23 cellular contexts compared by ENCODE assay signal in the genomic region with DNA sequence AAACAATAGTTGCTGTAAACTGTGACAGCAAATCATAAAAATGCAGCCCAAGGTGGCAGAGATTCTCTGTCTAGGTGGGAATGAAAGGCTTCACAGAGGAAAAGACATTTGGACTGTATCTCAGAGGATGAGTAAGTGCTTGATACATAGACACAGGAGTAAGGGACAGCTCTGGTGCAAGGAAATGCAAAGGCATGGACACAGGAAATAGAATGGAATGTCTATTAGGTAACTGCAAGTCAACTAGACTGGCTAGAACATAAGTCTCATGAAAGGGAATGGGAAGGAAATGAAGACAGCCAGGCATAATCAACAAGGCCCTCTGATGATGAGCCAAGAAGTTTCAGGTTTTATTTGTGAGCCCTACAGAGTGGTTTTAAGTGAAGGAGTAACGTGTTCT.
DNase-seq lines count a peak whose midpoint lies in the region; ATAC-seq, FAIRE-seq and TF ChIP-seq lines count a peak whose summit lies in the region.
"Had no signal": no experiment of that assay in that cellular context is flagged by ENCODE, and none has a peak within 500 bp of the region (broad histone marks: within the 10 kb centered on the region; RNA-seq: fewer than 3 reads in every experiment).

No MANE protein-coding gene starts in this region.

- H2BK120ac ChIP-seq in IMR-90 (ENCODE audit: low read depth, low read length): peak overlapping the region; percentile 41; the same call in 1 of the 2 replicates

- intact Hi-C loops in IMR-90 (cut with micrococcal nuclease): no loop called here
- intact Hi-C loops in activated naive CD4-positive, alpha-beta T cell treated with anti-CD3 and anti-CD28 coated beads for 36 hours (cut with micrococcal nuclease): no loop called here
- intact Hi-C loops in left cardiac atrium (cut with DNase I): no loop called here

- H3K27me3 Mint-ChIP-seq in activated naive CD4-positive, alpha-beta T cell treated with anti-CD3 and anti-CD28 coated beads for 36 hours (ENCODE audit: low read depth): no peaks in the 10 kb centered on the region
- H3K27me3 Mint-ChIP-seq: activated CD8-positive, alpha-beta memory T cell treated with anti-CD3 and anti-CD28 coated beads, Interleukin-2, amount 10 ng/mL, durations not matched to agents 7 days and 5 days had no signal

- H3K18ac ChIP-seq in IMR-90 (ENCODE audit: low read depth, low read length): no peak overlapping the region

- H4K91ac ChIP-seq in IMR-90 (ENCODE audit: insufficient read depth, low read depth, low read length): no peak overlapping the region

- H4K20me1 ChIP-seq in IMR-90 (ENCODE audit: insufficient read depth, low read length): no peaks in the 10 kb centered on the region

- in situ Hi-C loops in IMR-90 (cut with MboI; ENCODE audit: low sequenced_read_pairs): no loop called here

- no peak overlapping the region for H3K56ac ChIP-seq in IMR-90 (ENCODE audit: extremely low read depth, insufficient read depth, low read length)

- BruUV-seq in IMR-90 (replicated peaks; lab: Mats Ljungman, UMichigan): no TSS peak

- H2BK5ac ChIP-seq in IMR-90 (ENCODE audit: low read depth, low read length, poor library complexity, severe bottlenecking): peak overlapping the region; percentile 29

- peak; percentile 44; the same call in 1 of the 2 replicates for ATAC-seq in IMR-90 (ENCODE audit: low read depth)
- ATAC-seq in left cardiac atrium: no peak
- no peak for ATAC-seq in HG02588 (IDR thresholded peaks at IDR 0.05; ENCODE audit: unreplicated experiment)
- no peak for ATAC-seq in GM19455 (IDR thresholded peaks at IDR 0.05; ENCODE audit: unreplicated experiment)
- ATAC-seq: activated CD8-positive, alpha-beta memory T cell treated with anti-CD3 and anti-CD28 coated beads, Interleukin-2, amount 10 ng/mL, durations not matched to agents 7 days and 5 days; gastroesophageal sphincter; sciatic nerve; upper lobe of right lung had no signal

- H3K9me1 ChIP-seq in IMR-90 (ENCODE audit: insufficient read depth, low read length): 0 out of 2 replicates have a peak, but pooled peaks cover 2% of the 10 kb centered on the region

- DNase-seq in AG09309 (ENCODE audit: low read depth) (peak; percentile 28), IMR-90 (peak; percentile 59), bronchial epithelial cell (ENCODE audit: low read depth) (peak; percentile 8), iris pigment epithelial cell (ENCODE audit: low read depth) (peak; percentile 34), left cardiac atrium (no peak)
- no peak for DNase-seq in activated naive CD4-positive, alpha-beta T cell treated with anti-CD3 and anti-CD28 coated beads for 36 hours
- DNase-seq: activated CD8-positive, alpha-beta memory T cell treated with anti-CD3 and anti-CD28 coated beads, Interleukin-2, amount 10 ng/mL, durations not matched to agents 7 days and 5 days; Kasumi-1; NCI-H526 treated with DMSO at 0.1 percent for 48 hours; nucleus accumbens; OCI-M1; stimulated activated CD4-positive, alpha-beta T cell treated with anti-CD3 and anti-CD28 coated beads, Interleukin-2, amount 100 ng/mL, for 24 hours; stomach; T1000; upper lobe of right lung had no signal

- no peak overlapping the region for H2BK15ac ChIP-seq in IMR-90 (ENCODE audit: low read depth, low read length)

- H2BK20ac ChIP-seq in IMR-90 (ENCODE audit: low read depth, low read length): no peak overlapping the region

- dilution Hi-C loops in IMR-90 (cut with HindIII; ENCODE audit: low sequenced_read_pairs, unreplicated experiment): no loop called here

- no peak for TF ChIP-seq RAD21 in IMR-90 (IDR thresholded peaks at IDR 0.05; ENCODE audit: low read length)

- no peak overlapping the region for H3K27ac Mint-ChIP-seq in activated naive CD4-positive, alpha-beta T cell treated with anti-CD3 and anti-CD28 coated beads for 36 hours
- H3K27ac Mint-ChIP-seq: activated CD8-positive, alpha-beta memory T cell treated with anti-CD3 and anti-CD28 coated beads, Interleukin-2, amount 10 ng/mL, durations not matched to agents 7 days and 5 days; activated T-helper 2 cell treated with anti-CD3 and anti-CD28 coated beads, Interferon-gamma antibody, Interleukin-2, Interleukin-4, amounts not matched to agents 10 μg/mL and 5 μg/mL and 100 μg/mL, durations not matched to agents 14 hours and 24 hours and 36 hours had no signal

- H4K8ac ChIP-seq in IMR-90 (ENCODE audit: low read depth in 2 of 2, low read length in 2 of 2): no peak overlapping the region

- H3K4me3 ChIP-seq in AG09309 (ENCODE audit: control insufficient read depth, low read depth, low read length) (no peak overlapping the region), IMR-90 (ENCODE audit: insufficient read depth, low read depth, low read length) (no peak overlapping the region), bronchial epithelial cell (ENCODE audit: low read depth, low read length) (no peak overlapping the region)
- H3K4me3 ChIP-seq: gastroesophageal sphincter, stomach, upper lobe of right lung had no signal

- peaks cover 7% of the 10 kb centered on the region; the same call in 1 of the 2 replicates for H3K4me1 ChIP-seq in IMR-90 (ENCODE audit: control insufficient read depth, insufficient read depth, low read length)
- H3K4me1 ChIP-seq: gastroesophageal sphincter, stomach, upper lobe of right lung had no signal

- no peak overlapping the region for H3K27ac ChIP-seq in IMR-90 (ENCODE audit: insufficient read depth, low read length)
- H3K27ac ChIP-seq: gastroesophageal sphincter, stomach, upper lobe of right lung had no signal

- H3K4me3 Mint-ChIP-seq in activated naive CD4-positive, alpha-beta T cell treated with anti-CD3 and anti-CD28 coated beads for 36 hours: no peak overlapping the region
- H3K4me3 Mint-ChIP-seq: activated CD8-positive, alpha-beta memory T cell treated with anti-CD3 and anti-CD28 coated beads, Interleukin-2, amount 10 ng/mL, durations not matched to agents 7 days and 5 days had no signal

- peaks cover 2% of the 10 kb centered on the region; the same call in 1 of the 2 replicates for H3K9me3 ChIP-seq in IMR-90 (ENCODE audit: control insufficient read depth, insufficient read depth, low read length)
- H3K9me3 ChIP-seq: stomach, upper lobe of right lung had no signal

- H3K36me3 ChIP-seq in IMR-90 (ENCODE audit: control insufficient read depth, insufficient read depth, low read length) (no peaks in the 10 kb centered on the region), bronchial epithelial cell (ENCODE audit: control insufficient read depth, insufficient read depth, low read length) (no peaks in the 10 kb centered on the region)
- H3K36me3 ChIP-seq: gastroesophageal sphincter, stomach, upper lobe of right lung had no signal

- no peak overlapping the region for H3K9ac ChIP-seq in IMR-90 (ENCODE audit: low read depth, low read length)

- H3K4ac ChIP-seq in IMR-90 (ENCODE audit: low read depth, low read length): no peak overlapping the region

- TF ChIP-seq POLR2A in IMR-90 (IDR thresholded peaks at IDR 0.05; ENCODE audit: low read depth, low read length): no peak

- POLR2A ChIA-PET in IMR-90 (lab: Charles Lee; ENCODE audit: unreplicated experiment): no interaction called here

- H3K9me3 Mint-ChIP-seq in activated naive CD4-positive, alpha-beta T cell treated with anti-CD3 and anti-CD28 coated beads for 36 hours: no peaks in the 10 kb centered on the region
- H3K9me3 Mint-ChIP-seq: activated T-helper 2 cell treated with anti-CD3 and anti-CD28 coated beads, Interferon-gamma antibody, Interleukin-2, Interleukin-4, amounts not matched to agents 10 μg/mL and 5 μg/mL and 100 μg/mL, durations not matched to agents 14 hours and 24 hours and 36 hours had no signal

- no peaks in the 10 kb centered on the region for H3K27me3 ChIP-seq in IMR-90 (ENCODE audit: control insufficient read depth, insufficient read depth, low read length)
- no peaks in the 10 kb centered on the region for H3K27me3 ChIP-seq in bronchial epithelial cell (ENCODE audit: control insufficient read depth, insufficient read depth, low read length)
- H3K27me3 ChIP-seq: gastroesophageal sphincter, stomach, upper lobe of right lung had no signal

- no peaks in the 10 kb centered on the region for H3K36me3 Mint-ChIP-seq in activated naive CD4-positive, alpha-beta T cell treated with anti-CD3 and anti-CD28 coated beads for 36 hours (ENCODE audit: low read depth)
- H3K36me3 Mint-ChIP-seq: activated CD8-positive, alpha-beta memory T cell treated with anti-CD3 and anti-CD28 coated beads, Interleukin-2, amount 10 ng/mL, durations not matched to agents 7 days and 5 days had no signal

- no peak for FAIRE-seq in bronchial epithelial cell (lab: Jason Lieb, UNC)
- FAIRE-seq: G401.6, GM12891, HTR-8/SVneo had no signal

- WGBS in IMR-90 (ENCODE audit: extremely low coverage in 2 of 2, insufficient read length in 1 of 2), 2 experiments: 57% methylated on average over 1 of the region's 1 CpG; no CpG with 5 or more reads in 1 of the 2 experiments

- no peak overlapping the region for H2AK9ac ChIP-seq in IMR-90 (replicated peaks; ENCODE audit: low read depth, low read length, poor library complexity)

- CTCF ChIA-PET in IMR-90 (lab: Yijun Ruan, JAX): no interaction called here
- CTCF ChIA-PET in activated naive CD4-positive, alpha-beta T cell treated with anti-CD3 and anti-CD28 coated beads for 36 hours (lab: Charles Lee): no interaction called here

- no peak overlapping the region for H2AK5ac ChIP-seq in IMR-90 (ENCODE audit: low read depth, low read length)

- no peaks in the 10 kb centered on the region for H3K79me1 ChIP-seq in IMR-90 (ENCODE audit: low read depth in 1 of 2, low read length in 2 of 2)

- H3K14ac ChIP-seq in IMR-90 (replicated peaks; ENCODE audit: low read depth, low read length): no peak overlapping the region

- no peak overlapping the region for H4K5ac ChIP-seq in IMR-90 (ENCODE audit: low read depth, low read length)

- no peaks in the 10 kb centered on the region for H3K4me1 Mint-ChIP-seq in activated naive CD4-positive, alpha-beta T cell treated with anti-CD3 and anti-CD28 coated beads for 36 hours (ENCODE audit: low read depth)
- H3K4me1 Mint-ChIP-seq: activated CD8-positive, alpha-beta memory T cell treated with anti-CD3 and anti-CD28 coated beads, Interleukin-2, amount 10 ng/mL, durations not matched to agents 7 days and 5 days had no signal

- TF ChIP-seq CTCF in AG09309 (IDR thresholded peaks at IDR 0.05; ENCODE audit: control insufficient read depth, insufficient read depth, low read depth, low read length, missing control alignments) (no peak), IMR-90 (conservative IDR thresholded peaks at IDR 0.05; ENCODE audit: low read depth, low read length) (no peak), bronchial epithelial cell (IDR thresholded peaks at IDR 0.05; ENCODE audit: insufficient read depth, low read length, severe bottlenecking) (no peak)

- no peak overlapping the region for H2AFZ ChIP-seq in IMR-90 (replicated peaks; ENCODE audit: low read length, poor library complexity)

- no peak overlapping the region; the same call in 1 of the 2 replicates for H3K4me2 ChIP-seq in IMR-90 (ENCODE audit: low read depth, low read length)

- no peak overlapping the region for H3K23ac ChIP-seq in IMR-90 (ENCODE audit: low read depth, low read length)

TF ChIP-seq in IMR-90, 13 proteins besides CTCF, POLR2A, EP300 and RAD21 (continues in another document):
- no peak for TF ChIP-seq MAFK (IDR thresholded peaks at IDR 0.05; ENCODE audit: low read depth, low read length)

Comparison
In these comparisons a context has a peak if more than half of its experiments do, and no peak if none do; other contexts are left out.
1. DNase-seq: peak in AG09309 (single experiment), IMR-90 (single experiment), bronchial epithelial cell (single experiment) and iris pigment epithelial cell (single experiment); none in activated naive CD4-positive, alpha-beta T cell treated with anti-CD3 and anti-CD28 coated beads for 36 hours (single experiment) and left cardiac atrium (single experiment).